13 cellular contexts compared by ENCODE assay signal in genomic region chr7:75965617-75966016, GRCh38. TPM values are rescaled to one million over a fixed set of nuclear protein-coding genes. Genes with fewer than 3 reads are reported as not detected.
DNase-seq lines count a peak whose midpoint lies in the region; ATAC-seq and TF ChIP-seq lines count a peak whose summit lies in the region.
"Had no signal": no experiment of that assay in that cellular context is flagged by ENCODE, and none has a peak within 500 bp of the region (broad histone marks: within the 10 kb centered on the region; RNA-seq: fewer than 3 reads in every experiment).

No MANE protein-coding gene starts in this region.

- H3K9me3 ChIP-seq in lung (ENCODE audit: control insufficient read depth in 2 of 2, insufficient read depth in 1 of 2, low read length in 1 of 2): no peaks in the 10 kb centered on the region

- WGBS in lung, 2 donors: 91 to 93% methylated on average over 13 of the region's 13 CpGs

- no peaks in the 10 kb centered on the region for H3K27me3 ChIP-seq in KMS-11 (ENCODE audit: insufficient read depth, low read depth)
- no peaks in the 10 kb centered on the region for H3K27me3 ChIP-seq in lung (ENCODE audit: control insufficient read depth, insufficient read depth)

- peak overlapping the region; percentile 55 for H3K4me2 ChIP-seq in KMS-11

- no peaks in the 10 kb centered on the region for H4K20me1 ChIP-seq in KMS-11 (ENCODE audit: insufficient read depth)

- H3K9ac ChIP-seq in KMS-11: no peak overlapping the region

- H3K4me1 ChIP-seq in KMS-11 (ENCODE audit: low read depth, poor library complexity, severe bottlenecking) (peaks cover 28% of the 10 kb centered on the region), lung (ENCODE audit: control insufficient read depth in 2 of 2, insufficient read depth in 2 of 2, low read length in 2 of 2) (peaks cover 10 to 21% of the 10 kb centered on the region in 2 donors)

- no peaks in the 10 kb centered on the region for H3K36me3 ChIP-seq in KMS-11 (ENCODE audit: insufficient read depth)
- peaks cover 0 to 19% of the 10 kb centered on the region in 2 donors for H3K36me3 ChIP-seq in lung (ENCODE audit: control insufficient read depth in 2 of 2, insufficient read depth in 2 of 2, low read length in 2 of 2)

- no peak for ATAC-seq in lung (ENCODE audit: insufficient read depth, low FRiP score)
- ATAC-seq: activated T-cell treated with anti-CD3 and anti-CD28 coated beads, Interleukin-2, amount 50 U/mL, for 4 hours; effector memory CD8-positive, alpha-beta T cell had no signal

- H3K79me2 ChIP-seq in KMS-11 (ENCODE audit: insufficient read depth, low read depth): no peaks in the 10 kb centered on the region; the same call in 1 of the 2 replicates

- H3K4me3 ChIP-seq in KMS-11 (IDR thresholded peaks at IDR 0.05; ENCODE audit: insufficient read depth, low read depth, low read length) (no peak overlapping the region), lung (no peak overlapping the region), skin epidermis (no peak overlapping the region)

- TF ChIP-seq CTCF in KMS-11 (conservative IDR thresholded peaks at IDR 0.05; ENCODE audit: low read depth, low read length) (no peak), lung (IDR thresholded peaks at IDR 0.05; ENCODE audit: control extremely low read depth, extremely low read depth) (no peak)

- H3K27ac ChIP-seq in KMS-11 (peak overlapping the region; percentile 26; the same call in 1 of the 2 replicates), cingulate gyrus (ENCODE audit: low read depth, low read length) (peak overlapping the region; percentile 80), lung (ENCODE audit: low read depth in 1 of 2, low read length in 1 of 2) (peak overlapping the region; percentile 67 to 84), skin epidermis (peak overlapping the region in 16 of 21 experiments; percentile 37 to 85 (median 72))

- no peak overlapping the region for H2AFZ ChIP-seq in KMS-11 (ENCODE audit: low read depth)

- DNase-seq in lung (ENCODE audit: low spot score): no peak
- no peak for DNase-seq in NK-92 (lab: John Stamatoyannopoulos, UW; ENCODE audit: unreplicated experiment)
- DNase-seq in DMS 273 (lab: John Stamatoyannopoulos, UW; ENCODE audit: unreplicated experiment): no peak
- no peak for DNase-seq in iPS-NIHi11 (ENCODE audit: low spot score)
- no peak for DNase-seq in HuH-7.5 (ENCODE audit: low spot score)
- DNase-seq: activated CD4-positive, alpha-beta T cell treated with anti-CD3 and anti-CD28 coated beads for 48 hours; activated T-cell treated with anti-CD3 and anti-CD28 coated beads, Interleukin-2, amount 50 U/mL, for 4 hours; AML-193; effector memory CD8-positive, alpha-beta T cell; NCI-H2227 treated with DMSO at 0.1 percent for 48 hours had no signal

RNA-seq across cellular contexts. Expression of gene TMEM120A, which starts 28.8 kb away (rescaled TPM):
- 10 to 100 TPM; 15.7 to 58.8 TPM for total RNA-seq in lung
- 10 to 100 TPM; 56.5 to 90.1 TPM for polyA plus RNA-seq in lung

RNA-seq across cellular contexts. Expression of gene POR, which starts 50.7 kb away (rescaled TPM):
- 100 to 1,000 TPM; 111 to 284 TPM for total RNA-seq in lung
- 100 to 1,000 TPM; 243 to 305 TPM for polyA plus RNA-seq in lung

Comparison
In these comparisons a context has a peak if more than half of its experiments do, and no peak if none do; other contexts are left out.
1. H3K27ac ChIP-seq: peak in every context shown above with its lines; median percentile 80 in cingulate gyrus; 76 in lung; 72 in skin epidermis; 26 in KMS-11.